30 cellular contexts compared by ENCODE assay signal in genomic region chr16:4636196-4636595, GRCh38.
"Had no signal": no experiment of that assay in that cellular context is flagged by ENCODE, and none has a peak within 500 bp of the region (broad histone marks: within the 10 kb centered on the region; RNA-seq: fewer than 3 reads in every experiment).

No MANE protein-coding gene starts in this region.

- DNase-seq: colonic mucosa; dermis blood vessel endothelial cell; effector memory CD4-positive, alpha-beta T cell; erythroblast; esophagus squamous epithelium; foreskin melanocyte; heart left ventricle; left cardiac atrium; left lung; mesenchymal stem cell; mucosa of descending colon; naive B cell; occipital lobe; stimulated activated CD4-positive, alpha-beta T cell treated with anti-CD3 and anti-CD28 coated beads, Interleukin-2, amount 100 ng/mL, for 24 hours; stimulated activated CD4-positive, alpha-beta T cell treated with anti-CD3 and anti-CD28 coated beads, Interleukin-4, amount 100 ng/mL, for 4 hours; stomach; thyroid gland had no signal

- H3K36me3 ChIP-seq: cardiac muscle cell, colonic mucosa, neural progenitor cell, prostate gland had no signal

- H3K4me3 Mint-ChIP-seq: central memory CD8-positive, alpha-beta T cell; mesothelial cell of epicardium; naive B cell; natural killer cell treated with Interleukin-12 subunit alpha and Interleukin-12 subunit beta and Interleukin-15 and Interleukin-18, amount 100 ng/mL, for 72 hours; neural progenitor cell; stimulated activated memory B cell treated with anti-CD40 and anti-IgM and Interleukin-4, amounts not matched to agents 10 μg/mL and 1 μg/mL and 100 μg/mL, for 72 hours; type B pancreatic cell had no signal

- H3K27ac Mint-ChIP-seq: mesothelial cell of epicardium; natural killer cell treated with Interleukin-12 subunit alpha and Interleukin-12 subunit beta and Interleukin-15 and Interleukin-18, amount 100 ng/mL, for 72 hours; neural progenitor cell; stimulated activated memory B cell treated with anti-CD40 and anti-IgM and Interleukin-4, amounts not matched to agents 10 μg/mL and 1 μg/mL and 100 μg/mL, for 72 hours; type B pancreatic cell had no signal

- H3K9me3 Mint-ChIP-seq: central memory CD8-positive, alpha-beta T cell; natural killer cell treated with Interleukin-12 subunit alpha and Interleukin-12 subunit beta and Interleukin-15 and Interleukin-18, amount 100 ng/mL, for 72 hours; stimulated activated memory B cell treated with anti-CD40 and anti-IgM and Interleukin-4, amounts not matched to agents 10 μg/mL and 1 μg/mL and 100 μg/mL, for 72 hours had no signal

- ATAC-seq: heart left ventricle; left cardiac atrium; left lung; mucosa of descending colon; natural killer cell treated with Interleukin-12 subunit alpha and Interleukin-12 subunit beta and Interleukin-15 and Interleukin-18, amount 100 ng/mL, for 72 hours; sciatic nerve; stimulated activated memory B cell treated with anti-CD40 and anti-IgM and Interleukin-4, amounts not matched to agents 10 μg/mL and 1 μg/mL and 100 μg/mL, for 72 hours had no signal

- H3K36me3 Mint-ChIP-seq: naive B cell; natural killer cell treated with Interleukin-12 subunit alpha and Interleukin-12 subunit beta and Interleukin-15 and Interleukin-18, amount 100 ng/mL, for 72 hours had no signal

- H3K4me3 ChIP-seq: cardiac muscle cell, colonic mucosa, esophagus squamous epithelium, heart left ventricle, hepatocyte, left lung, mucosa of descending colon, neural progenitor cell, prostate gland, right atrium auricular region, smooth muscle cell, stomach, thyroid gland had no signal

- H3K4me1 Mint-ChIP-seq: mesothelial cell of epicardium had no signal

- H3K27me3 Mint-ChIP-seq: central memory CD8-positive, alpha-beta T cell; naive B cell; natural killer cell treated with Interleukin-12 subunit alpha and Interleukin-12 subunit beta and Interleukin-15 and Interleukin-18, amount 100 ng/mL, for 72 hours; stimulated activated memory B cell treated with anti-CD40 and anti-IgM and Interleukin-4, amounts not matched to agents 10 μg/mL and 1 μg/mL and 100 μg/mL, for 72 hours; type B pancreatic cell had no signal

- H3K4me1 ChIP-seq: colonic mucosa, neural progenitor cell, parathyroid adenoma, prostate gland, right atrium auricular region had no signal

- H3K9ac ChIP-seq: neural progenitor cell, parathyroid adenoma had no signal

- H3K27ac ChIP-seq: cardiac muscle cell, colonic mucosa, esophagus squamous epithelium, heart left ventricle, hepatocyte, left lung, neural progenitor cell, parathyroid adenoma, prostate gland, right atrium auricular region, stomach, thyroid gland had no signal

- H3K9me3 ChIP-seq: colonic mucosa, esophagus squamous epithelium, left lung, prostate gland, thyroid gland had no signal

- H3K27me3 ChIP-seq: cardiac muscle cell, colonic mucosa, esophagus squamous epithelium, heart left ventricle, hepatocyte, left lung, neural progenitor cell, right atrium auricular region, stomach, thyroid gland had no signal
